Comparison of ENCODE assay signal across 18 cellular contexts in the genomic region with DNA sequence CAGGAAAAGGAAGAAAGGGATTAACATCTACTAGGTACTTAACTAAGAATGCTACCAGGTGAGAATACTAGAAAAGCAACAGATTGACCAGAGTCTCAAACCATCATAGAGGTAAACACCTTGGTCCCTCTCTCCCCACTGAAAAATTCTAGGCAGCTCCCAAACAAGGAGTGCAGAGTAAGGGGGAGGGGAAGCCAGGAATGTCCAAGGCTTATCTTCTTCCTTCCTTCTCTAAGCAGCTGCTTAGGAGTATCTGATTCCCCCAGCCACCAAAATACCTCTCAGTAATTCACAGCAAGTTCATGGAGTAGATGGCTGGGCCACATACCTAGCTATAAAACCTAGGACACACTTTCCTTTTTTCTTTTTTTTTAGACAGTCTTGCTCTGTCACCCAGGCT.
DNase-seq lines count a peak whose midpoint lies in the region; ATAC-seq and TF ChIP-seq lines count a peak whose summit lies in the region.
"Had no signal": no experiment of that assay in that cellular context is flagged by ENCODE, and none has a peak within 500 bp of the region (broad histone marks: within the 10 kb centered on the region; RNA-seq: fewer than 3 reads in every experiment).

No MANE protein-coding gene starts in this region.

- no peaks in the 10 kb centered on the region for H3K27me3 ChIP-seq in hepatocyte
- H3K27me3 ChIP-seq in neural progenitor cell: no peaks in the 10 kb centered on the region

- POLR2A ChIA-PET in RWPE1 (lab: Yijun Ruan, JAX; ENCODE audit: low non-redundant PET): no interaction called here

- H3K4me2 ChIP-seq in hepatocyte: peak overlapping the region; percentile 59
- peak overlapping the region; percentile 43 for H3K4me2 ChIP-seq in neural progenitor cell

- H3K27ac Mint-ChIP-seq in neural progenitor cell: no peak overlapping the region
- H3K27ac Mint-ChIP-seq: activated CD4-positive, alpha-beta T cell treated with anti-CD3 and anti-CD28 coated beads for 36 hours; activated naive CD8-positive, alpha-beta T cell; T-cell had no signal

- H3K4me3 Mint-ChIP-seq in neural progenitor cell: no peak overlapping the region
- H3K4me3 Mint-ChIP-seq: activated CD4-positive, alpha-beta T cell treated with anti-CD3 and anti-CD28 coated beads for 36 hours; activated naive CD8-positive, alpha-beta T cell; T-cell had no signal

- no peak for ATAC-seq in GM18867 (IDR thresholded peaks at IDR 0.05; ENCODE audit: unreplicated experiment)
- ATAC-seq in HG02798 (IDR thresholded peaks at IDR 0.05; ENCODE audit: poor library complexity, unreplicated experiment): no peak
- ATAC-seq: activated CD4-positive, alpha-beta T cell treated with anti-CD3 and anti-CD28 coated beads for 36 hours; PC-3; T-cell had no signal

- no peaks in the 10 kb centered on the region for H3K9me2 ChIP-seq in hepatocyte (replicated peaks; ENCODE audit: insufficient read depth)

- peaks cover 67% of the 10 kb centered on the region for H3K4me1 ChIP-seq in hepatocyte (ENCODE audit: insufficient read depth)
- peaks cover 46% of the 10 kb centered on the region for H3K4me1 ChIP-seq in neural progenitor cell

- H4K20me1 ChIP-seq in hepatocyte (ENCODE audit: insufficient read depth, poor library complexity, severe bottlenecking): no peaks in the 10 kb centered on the region
- H4K20me1 ChIP-seq in neural progenitor cell (ENCODE audit: low read depth): no peaks in the 10 kb centered on the region

- no peaks in the 10 kb centered on the region for H3K9me3 Mint-ChIP-seq in neural progenitor cell

- H3K27me3 Mint-ChIP-seq in neural progenitor cell (ENCODE audit: insufficient read depth, low read depth): no peaks in the 10 kb centered on the region

- peaks cover 4% of the 10 kb centered on the region for H3K4me1 Mint-ChIP-seq in neural progenitor cell
- H3K4me1 Mint-ChIP-seq: activated CD4-positive, alpha-beta T cell treated with anti-CD3 and anti-CD28 coated beads for 36 hours; T-cell had no signal

- H3K36me3 ChIP-seq in hepatocyte (replicated peaks; ENCODE audit: insufficient read depth, low read depth) (no peaks in the 10 kb centered on the region), neural progenitor cell (no peaks in the 10 kb centered on the region)
- H3K36me3 ChIP-seq: thoracic aorta had no signal

- CTCF ChIA-PET in RWPE1 (lab: Yijun Ruan, JAX): interaction anchor here (0.5 to 0.6 kb wide), 2 partner anchors 16 to 18 kb away, joined by 3 to 4 read pairs; no protein-coding TSS in a partner anchor

- H2AFZ ChIP-seq in hepatocyte: no peak overlapping the region
- no peak overlapping the region for H2AFZ ChIP-seq in neural progenitor cell (replicated peaks)

- H3K9me3 ChIP-seq in hepatocyte (ENCODE audit: low read depth) (no peaks in the 10 kb centered on the region), neural progenitor cell (ENCODE audit: low read depth) (no peaks in the 10 kb centered on the region)
- H3K9me3 ChIP-seq: thoracic aorta had no signal

- DNase-seq in ELF-1 (ENCODE audit: low read depth, low spot score): peak; percentile 75
- DNase-seq in RWPE1 (ENCODE audit: low spot score): no peak
- no peak for DNase-seq in hepatocyte (ENCODE audit: low spot score)
- peak; percentile 24 for DNase-seq in neural progenitor cell (ENCODE audit: low spot score)
- no peak for DNase-seq in NCI-H2196 (lab: John Stamatoyannopoulos, UW; ENCODE audit: unreplicated experiment)
- no peak for DNase-seq in DMS79 (lab: John Stamatoyannopoulos, UW)
- DNase-seq: activated CD4-positive, alpha-beta T cell treated with anti-CD3 and anti-CD28 coated beads for 36 hours; central memory CD4-positive, alpha-beta T cell; DMS153; glutamatergic neuron; NCI-H1092 treated with DMSO at 0.1 percent for 48 hours; PC-3; stimulated activated CD4-positive, alpha-beta T cell treated with anti-CD3 and anti-CD28 coated beads, Interleukin-15, amount 100 ng/mL, for 24 hours; T-cell had no signal

- no peak overlapping the region for H3K4me3 ChIP-seq in hepatocyte
- no peak overlapping the region for H3K4me3 ChIP-seq in neural progenitor cell
- H3K4me3 ChIP-seq: thoracic aorta had no signal

- H3K27ac ChIP-seq in RWPE1 (peak overlapping the region; percentile 65), hepatocyte (peak overlapping the region; percentile 62), neural progenitor cell (no peak overlapping the region)

- H3K36me3 Mint-ChIP-seq in neural progenitor cell: no peaks in the 10 kb centered on the region
- H3K36me3 Mint-ChIP-seq: activated naive CD8-positive, alpha-beta T cell; T-cell had no signal

- no peaks in the 10 kb centered on the region for H3F3A ChIP-seq in neural progenitor cell (ENCODE audit: low read depth)

- no peak overlapping the region for H3K9ac ChIP-seq in neural progenitor cell

- TF ChIP-seq CTCF in RWPE1 (conservative IDR thresholded peaks at IDR 0.05; ENCODE audit: low read depth) (no peak), hepatocyte (IDR thresholded peaks at IDR 0.05; ENCODE audit: poor library complexity) (no peak), neural progenitor cell (IDR thresholded peaks at IDR 0.05) (no peak)

- peaks cover 63% of the 10 kb centered on the region for H3K79me2 ChIP-seq in hepatocyte
- H3K79me2 ChIP-seq in neural progenitor cell (ENCODE audit: low read depth): no peaks in the 10 kb centered on the region

Comparison
In these comparisons a context has a peak if more than half of its experiments do, and no peak if none do; other contexts are left out.
1. DNase-seq: peak in ELF-1 (single experiment) and neural progenitor cell (single experiment); none in RWPE1 (single experiment), hepatocyte (single experiment), NCI-H2196 (single experiment) and DMS79 (single experiment).